ENCODE assay signal across 9 cellular contexts in genomic region chr1:8427986-8428385, GRCh38.
DNase-seq lines count a peak whose midpoint lies in the region; ATAC-seq and TF ChIP-seq lines count a peak whose summit lies in the region.
"Had no signal": no experiment of that assay in that cellular context is flagged by ENCODE, and none has a peak within 500 bp of the region (broad histone marks: within the 10 kb centered on the region; RNA-seq: fewer than 3 reads in every experiment).

No MANE protein-coding gene starts in this region.

- no peak for TF ChIP-seq POLR2A in thyroid gland (IDR thresholded peaks at IDR 0.05)

- peak overlapping the region; percentile 24 to 81 for H3K27ac Mint-ChIP-seq in activated naive CD4-positive, alpha-beta T cell treated with anti-CD3 and anti-CD28 coated beads, Interleukin-2, amount 50 U/mL, for 72 hours
- H3K27ac Mint-ChIP-seq in immature natural killer cell: peak overlapping the region; percentile 31 to 80 (median 58)

- peaks cover 78 to 86% of the 10 kb centered on the region in 2 donors for H3K4me1 Mint-ChIP-seq in immature natural killer cell

- H3K36me3 Mint-ChIP-seq in activated naive CD4-positive, alpha-beta T cell treated with anti-CD3 and anti-CD28 coated beads, Interleukin-2, amount 50 U/mL, for 72 hours: peaks cover 7 to 39% of the 10 kb centered on the region in 2 donors
- H3K36me3 Mint-ChIP-seq in immature natural killer cell: peaks cover 0 to 16% (median 0%) of the 10 kb centered on the region in 3 donors

- peak overlapping the region; percentile 61 to 88 (median 78) for H3K4me3 Mint-ChIP-seq in immature natural killer cell

- H3K36me3 ChIP-seq in thyroid gland: no peaks in the 10 kb centered on the region

- H3K4me1 ChIP-seq in thyroid gland: peaks cover 25 to 35% of the 10 kb centered on the region in 2 donors

- no peak for ATAC-seq in activated naive CD4-positive, alpha-beta T cell treated with anti-CD3 and anti-CD28 coated beads, Interleukin-2, amount 50 U/mL, for 72 hours
- ATAC-seq in GM18907 (IDR thresholded peaks at IDR 0.05; ENCODE audit: unreplicated experiment): no peak
- ATAC-seq in HG02798 (IDR thresholded peaks at IDR 0.05; ENCODE audit: poor library complexity, unreplicated experiment): no peak

- no peak for TF ChIP-seq CTCF in VCaP (conservative IDR thresholded peaks at IDR 0.05)
- TF ChIP-seq CTCF in thyroid gland (IDR thresholded peaks at IDR 0.05): no peak

- WGBS in thyroid gland, 2 donors: 44 to 55% methylated on average over 5 of the region's 5 CpGs

- H3K27ac ChIP-seq in VCaP (peak overlapping the region; percentile 99; the same call in 1 of the 2 replicates), thyroid gland (peak overlapping the region; percentile 24 to 37 (median 37))

- no peak overlapping the region for H3K4me3 ChIP-seq in thyroid gland (replicated peaks in 1 of 3)

- H3K9me3 Mint-ChIP-seq in activated naive CD4-positive, alpha-beta T cell treated with anti-CD3 and anti-CD28 coated beads, Interleukin-2, amount 50 U/mL, for 72 hours: peaks cover 0 to 5% of the 10 kb centered on the region in 2 donors
- H3K9me3 Mint-ChIP-seq in immature natural killer cell: no peaks in the 10 kb centered on the region

- DNase-seq in activated naive CD4-positive, alpha-beta T cell treated with anti-CD3 and anti-CD28 coated beads, Interleukin-2, amount 50 U/mL, for 72 hours (ENCODE audit: low spot score in 2 of 2): no peak
- no peak for DNase-seq in activated naive CD4-positive, alpha-beta T cell (lab: John Stamatoyannopoulos, UW)
- DNase-seq in immature natural killer cell (no peak), thyroid gland (peak; percentile 65 to 67)
- no peak for DNase-seq in stimulated activated naive CD4-positive, alpha-beta T cell (lab: John Stamatoyannopoulos, UW)
- DNase-seq: NCI-H1694 treated with DMSO at 0.1 percent for 48 hours had no signal

- intact Hi-C loops in thyroid gland (cut with DNase I): no loop called here

- no peaks in the 10 kb centered on the region for H3K9me3 ChIP-seq in thyroid gland

- H3K27me3 Mint-ChIP-seq in immature natural killer cell (ENCODE audit: low read depth in 3 of 3): peaks cover 7 to 30% (median 10%) of the 10 kb centered on the region in 3 donors

- no peaks in the 10 kb centered on the region for H3K27me3 ChIP-seq in thyroid gland

Comparison
In these comparisons a context has a peak if more than half of its experiments do, and no peak if none do; other contexts are left out.
1. DNase-seq: peak in thyroid gland (2 of 2); none in activated naive CD4-positive, alpha-beta T cell treated with anti-CD3 and anti-CD28 coated beads, Interleukin-2, amount 50 U/mL, for 72 hours (0 of 2), activated naive CD4-positive, alpha-beta T cell (0 of 4), immature natural killer cell (0 of 3) and stimulated activated naive CD4-positive, alpha-beta T cell (0 of 6).